Comparison of ENCODE assay signal across 8 cellular contexts in genomic region chr7:66994681-66995044, GRCh38. TPM values are rescaled to one million over a fixed set of nuclear protein-coding genes. Genes with fewer than 3 reads are reported as not detected.
A peak's percentile ranks its signal among the peaks of the same experiment; 100 is the strongest.
DNase-seq lines count a peak whose midpoint lies in the region; ATAC-seq and TF ChIP-seq lines count a peak whose summit lies in the region.
"Not testable (repeated sequence)": the region's sequence is repeated elsewhere in the genome, so short reads cannot be mapped to it uniquely, and the experiment has no call there.

No MANE protein-coding gene starts in this region.

- H2AFZ ChIP-seq in fibroblast of lung (ENCODE audit: low read length): not testable (repeated sequence)

- peaks cover 37% of the 10 kb centered on the region for H3K36me3 Mint-ChIP-seq in activated T-helper 2 cell treated with anti-CD3 and anti-CD28 coated beads, Interferon-gamma antibody, Interleukin-2, Interleukin-4, amounts not matched to agents 10 μg/mL and 5 μg/mL and 100 μg/mL, durations not matched to agents 14 hours and 24 hours and 36 hours (ENCODE audit: low read depth)

- H3K4me3 ChIP-seq in fibroblast of lung (replicated peaks in 1 of 4; ENCODE audit: control extremely low read depth in 1 of 4, insufficient read depth in 1 of 4, low read depth in 3 of 4, low read length in 4 of 4): peak overlapping the region; percentile 69 to 77 (median 72)

- H3K4me3 Mint-ChIP-seq in activated T-helper 2 cell treated with anti-CD3 and anti-CD28 coated beads, Interferon-gamma antibody, Interleukin-2, Interleukin-4, amounts not matched to agents 10 μg/mL and 5 μg/mL and 100 μg/mL, durations not matched to agents 14 hours and 24 hours and 36 hours (ENCODE audit: low read depth): peak overlapping the region; percentile 100

- H3K9me3 Mint-ChIP-seq in activated T-helper 2 cell treated with anti-CD3 and anti-CD28 coated beads, Interferon-gamma antibody, Interleukin-2, Interleukin-4, amounts not matched to agents 10 μg/mL and 5 μg/mL and 100 μg/mL, durations not matched to agents 14 hours and 24 hours and 36 hours: not testable (repeated sequence)

- ATAC-seq in GM21529 (IDR thresholded peaks at IDR 0.05; ENCODE audit: unreplicated experiment): peak; percentile 35

- not testable (repeated sequence) for H3K4me1 ChIP-seq in fibroblast of lung (ENCODE audit: control insufficient read depth, extremely low read depth, insufficient read depth, low read length)

- H3K4me1 Mint-ChIP-seq in activated T-helper 2 cell treated with anti-CD3 and anti-CD28 coated beads, Interferon-gamma antibody, Interleukin-2, Interleukin-4, amounts not matched to agents 10 μg/mL and 5 μg/mL and 100 μg/mL, durations not matched to agents 14 hours and 24 hours and 36 hours (ENCODE audit: low read depth): not testable (repeated sequence)

- not testable (repeated sequence) for H3K36me3 ChIP-seq in fibroblast of lung (ENCODE audit: control insufficient read depth, insufficient read depth, low read length)

- not testable (repeated sequence) for H3K27me3 Mint-ChIP-seq in activated T-helper 2 cell treated with anti-CD3 and anti-CD28 coated beads, Interferon-gamma antibody, Interleukin-2, Interleukin-4, amounts not matched to agents 10 μg/mL and 5 μg/mL and 100 μg/mL, durations not matched to agents 14 hours and 24 hours and 36 hours (ENCODE audit: low read depth)

- H3K79me2 ChIP-seq in fibroblast of lung (ENCODE audit: control insufficient read depth, insufficient read depth, low read length): peaks cover 15% of the 10 kb centered on the region

- not testable (repeated sequence) for H3K9me3 ChIP-seq in fibroblast of lung (ENCODE audit: control insufficient read depth, insufficient read depth, low read depth, low read length)

- H3K4me2 ChIP-seq in fibroblast of lung (ENCODE audit: extremely low read depth, insufficient read depth, low read length): peak overlapping the region; percentile 75

- TF ChIP-seq CTCF in fibroblast of lung (conservative IDR thresholded peaks at IDR 0.05 in 1 of 2, IDR thresholded peaks at IDR 0.05 in 1 of 2; ENCODE audit: low read depth in 1 of 2, low read length in 2 of 2): peak; percentile 30 to 40

- peak overlapping the region; percentile 98 for H3K27ac ChIP-seq in fibroblast of lung (ENCODE audit: insufficient read depth, low read length)

- H3K9ac ChIP-seq in fibroblast of lung (ENCODE audit: insufficient read depth, low read length): peak overlapping the region; percentile 93

- intact Hi-C loops in activated T-helper 2 cell treated with anti-CD3 and anti-CD28 coated beads, Interferon-gamma antibody, Interleukin-2, Interleukin-4, amounts not matched to agents 10 μg/mL and 5 μg/mL and 100 μg/mL, durations not matched to agents 14 hours and 24 hours and 36 hours (cut with micrococcal nuclease): loop anchor here (2.0 to 10.0 kb wide), 4 partner anchors 150 to 1122 kb away; partner anchors contain the start of gene VKORC1L1

- not testable (repeated sequence) for H3K27me3 ChIP-seq in fibroblast of lung (ENCODE audit: control insufficient read depth, insufficient read depth, low read length)

- DNase-seq in COR-L47 (lab: John Stamatoyannopoulos, UW) (peak; percentile 38), Kasumi-1 (lab: John Stamatoyannopoulos, UW) (peak; percentile 74 to 75), SIG-M5 treated with dmso at 0.1 percent for 504 hours (lab: John Stamatoyannopoulos, UW; ENCODE audit: unreplicated experiment) (peak; percentile 78), fibroblast of lung (ENCODE audit: low read depth in 2 of 2) (peak; percentile 84 to 89), myocyte (ENCODE audit: low read depth) (peak; percentile 97)
- DNase-seq in activated T-helper 2 cell treated with anti-CD3 and anti-CD28 coated beads, Interferon-gamma antibody, Interleukin-2, Interleukin-4, amounts not matched to agents 10 μg/mL and 5 μg/mL and 100 μg/mL, durations not matched to agents 14 hours and 24 hours and 36 hours (ENCODE audit: low spot score): peak; percentile 50
- DNase-seq in stimulated activated CD8-positive, alpha-beta memory T cell treated with anti-CD3 and anti-CD28 coated beads, Interleukin-4, amount 100 ng/mL, for 24 hours (ENCODE audit: low read depth): peak; percentile 32

- not testable (repeated sequence) for H4K20me1 ChIP-seq in fibroblast of lung (ENCODE audit: control insufficient read depth, extremely low read depth, insufficient read depth, low read length)

- peak overlapping the region; percentile 100 for H3K27ac Mint-ChIP-seq in activated T-helper 2 cell treated with anti-CD3 and anti-CD28 coated beads, Interferon-gamma antibody, Interleukin-2, Interleukin-4, amounts not matched to agents 10 μg/mL and 5 μg/mL and 100 μg/mL, durations not matched to agents 14 hours and 24 hours and 36 hours

RNA-seq across cellular contexts. Expression of gene SBDS, which starts 0.7 kb away (rescaled TPM):
- 56.2 and 57.4 TPM in 2 replicates for total RNA-seq in activated T-helper 2 cell treated with anti-CD3 and anti-CD28 coated beads, Interferon-gamma antibody, Interleukin-2, Interleukin-4, amounts not matched to agents 10 μg/mL and 5 μg/mL and 100 μg/mL, durations not matched to agents 14 hours and 24 hours and 36 hours
- total RNA-seq in fibroblast of lung: 80.9 and 118 TPM in 2 replicates
- polyA plus RNA-seq in fibroblast of lung: 146 and 172 TPM in 2 replicates
- 123 and 142 TPM in 2 replicates for polyA plus RNA-seq in fibroblast of lung (2012)
- polyA minus RNA-seq in fibroblast of lung (ENCODE audit: low replicate concordance): 6.3 and 6.8 TPM in 2 replicates
- 456 and 500 TPM in 2 replicates for total RNA-seq in myocyte
- 233 TPM for polyA plus RNA-seq in myocyte (2012)

RNA-seq across cellular contexts. Expression of gene TYW1, which starts 2.0 kb away (rescaled TPM):
- total RNA-seq in activated T-helper 2 cell treated with anti-CD3 and anti-CD28 coated beads, Interferon-gamma antibody, Interleukin-2, Interleukin-4, amounts not matched to agents 10 μg/mL and 5 μg/mL and 100 μg/mL, durations not matched to agents 14 hours and 24 hours and 36 hours: 17.7 and 20.6 TPM in 2 replicates
- total RNA-seq in fibroblast of lung (22.6 and 25.1 TPM in 2 replicates), myocyte (25.2 and 42.2 TPM in 2 replicates)
- 16.7 and 17.6 TPM in 2 replicates for polyA plus RNA-seq in fibroblast of lung
- 11.1 and 12.3 TPM in 2 replicates for polyA plus RNA-seq in fibroblast of lung (2012)
- 12.7 and 17.8 TPM in 2 replicates for polyA minus RNA-seq in fibroblast of lung (ENCODE audit: low replicate concordance)
- 16.8 TPM for polyA plus RNA-seq in myocyte (2012)

Comparison
In these comparisons a context has a peak if more than half of its experiments do, and no peak if none do; other contexts are left out.
1. Peak in every context shown above with its lines: DNase-seq, ATAC-seq, H3K4me3 ChIP-seq and H3K27ac ChIP-seq.
2. DNase-seq: peak in every context shown above with its lines; median percentile 97 in myocyte; 86 in fibroblast of lung; 78 in SIG-M5 treated with dmso at 0.1 percent for 504 hours; 74 in Kasumi-1; 50 in activated T-helper 2 cell treated with anti-CD3 and anti-CD28 coated beads, Interferon-gamma antibody, Interleukin-2, Interleukin-4, amounts not matched to agents 10 μg/mL and 5 μg/mL and 100 μg/mL, durations not matched to agents 14 hours and 24 hours and 36 hours; 38 in COR-L47; 32 in stimulated activated CD8-positive, alpha-beta memory T cell treated with anti-CD3 and anti-CD28 coated beads, Interleukin-4, amount 100 ng/mL, for 24 hours.